8 cellular contexts compared by ENCODE assay signal in the genomic region with DNA sequence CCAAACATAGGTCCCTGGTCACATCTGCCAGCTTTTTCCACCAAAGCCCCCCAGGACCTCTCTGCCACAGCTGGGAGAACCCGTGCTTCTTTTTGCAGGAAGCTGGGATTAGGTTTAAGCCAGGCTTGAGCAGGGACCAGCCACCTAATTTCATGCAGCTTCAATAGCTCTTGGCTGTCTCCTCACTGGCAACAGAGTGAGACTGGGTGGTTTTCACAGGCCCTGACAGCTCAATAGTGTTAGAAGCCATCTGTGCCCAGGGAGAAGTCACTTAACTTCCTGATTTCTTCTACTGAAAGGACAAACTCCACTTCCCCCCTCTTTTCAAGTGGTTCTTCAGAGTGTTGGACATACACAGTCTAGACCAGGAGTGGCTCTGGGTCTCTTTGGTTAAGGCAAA. TPM values are rescaled to one million over a fixed set of nuclear protein-coding genes. Genes with fewer than 3 reads are reported as not detected.
DNase-seq lines count a peak whose midpoint lies in the region; ATAC-seq and TF ChIP-seq lines count a peak whose summit lies in the region.

No MANE protein-coding gene starts in this region.

- CTCF ChIA-PET in activated CD4-positive, alpha-beta memory T cell treated with anti-CD3 and anti-CD28 coated beads for 36 hours (lab: Charles Lee) = interaction anchor here (0.6 to 3.2 kb wide), 47 partner anchors 8 to 1506 kb away, joined by 3 to 69 read pairs (median 4); a partner anchor contains a TSS

- no peaks in the 10 kb centered on the region for H3K9me3 Mint-ChIP-seq in activated CD4-positive, alpha-beta memory T cell treated with anti-CD3 and anti-CD28 coated beads for 36 hours

- intact Hi-C loops in cardiac septum (cut with DNase I) (loop anchor here (2.0 to 5.0 kb wide), 4 partner anchors 19 to 417 kb away; no protein-coding TSS in a partner anchor), breast epithelium (cut with DNase I; ENCODE audit: low total_unique reads) (loop anchor here (10.0 kb wide), 2 partner anchors 297 to 427 kb away; no protein-coding TSS in a partner anchor)
- intact Hi-C loops in activated CD4-positive, alpha-beta memory T cell treated with anti-CD3 and anti-CD28 coated beads for 36 hours (cut with micrococcal nuclease) = loop anchor here (1.0 to 10.0 kb wide), 5 partner anchors 21 to 417 kb away; a partner anchor contains a TSS

- DNase-seq in cardiac muscle cell (ENCODE audit: low read depth in 1 of 2, low spot score in 1 of 2) = no peak
- no peak for DNase-seq in cardiac septum (ENCODE audit: low spot score)
- no peak for DNase-seq in breast epithelium (ENCODE audit: low spot score in 2 of 2)
- DNase-seq in activated CD4-positive, alpha-beta memory T cell treated with anti-CD3 and anti-CD28 coated beads for 36 hours = no peak
- DNase-seq in NCI-H2081 treated with DMSO at 0.1 percent for 48 hours (lab: John Stamatoyannopoulos, UW) = no peak
- no peak for DNase-seq in inferior parietal cortex (ENCODE audit: extremely low spot score)

- no peak for TF ChIP-seq POLR2A in breast epithelium (IDR thresholded peaks at IDR 0.05)

- peaks cover 6% of the 10 kb centered on the region for H3K4me1 Mint-ChIP-seq in activated CD4-positive, alpha-beta memory T cell treated with anti-CD3 and anti-CD28 coated beads for 36 hours (ENCODE audit: low read depth)

- peaks cover 16% of the 10 kb centered on the region for H3K36me3 Mint-ChIP-seq in activated CD4-positive, alpha-beta memory T cell treated with anti-CD3 and anti-CD28 coated beads for 36 hours

- H3K9me3 ChIP-seq in cardiac muscle cell (ENCODE audit: low read depth) (no peaks in the 10 kb centered on the region), breast epithelium (no peaks in the 10 kb centered on the region), muscle layer of duodenum (ENCODE audit: control insufficient read depth in 1 of 2, low read length in 2 of 2) (no peaks in the 10 kb centered on the region)

- POLR2A ChIA-PET in activated CD4-positive, alpha-beta memory T cell treated with anti-CD3 and anti-CD28 coated beads for 36 hours (lab: Charles Lee) = interaction anchor here (0.9 to 2.8 kb wide), 2 partner anchors 10 to 21 kb away, joined by 3 to 19 read pairs; a partner anchor contains a TSS

- no peaks in the 10 kb centered on the region for H3K27me3 ChIP-seq in cardiac muscle cell
- no peaks in the 10 kb centered on the region for H3K27me3 ChIP-seq in breast epithelium
- H3K27me3 ChIP-seq in muscle layer of duodenum (ENCODE audit: low read depth, low read length) = no peaks in the 10 kb centered on the region

- no peak for TF ChIP-seq CTCF in cardiac muscle cell (IDR thresholded peaks at IDR 0.05; ENCODE audit: low read depth, low read length)
- no peak for TF ChIP-seq CTCF in breast epithelium (IDR thresholded peaks at IDR 0.05)

- ATAC-seq in HG03469 (IDR thresholded peaks at IDR 0.05; ENCODE audit: unreplicated experiment) = no peak

- H3K27me3 Mint-ChIP-seq in activated CD4-positive, alpha-beta memory T cell treated with anti-CD3 and anti-CD28 coated beads for 36 hours = no peaks in the 10 kb centered on the region

- H3K27ac ChIP-seq in cardiac muscle cell (peak overlapping the region; percentile 27), breast epithelium (peak overlapping the region; percentile 92 to 93), muscle layer of duodenum (ENCODE audit: low read length) (peak overlapping the region; percentile 86)

- no peak overlapping the region for H3K27ac Mint-ChIP-seq in activated CD4-positive, alpha-beta memory T cell treated with anti-CD3 and anti-CD28 coated beads for 36 hours

- H3K4me1 ChIP-seq in cardiac muscle cell (ENCODE audit: low read depth) (peaks cover 16% of the 10 kb centered on the region), breast epithelium (peaks cover 5 to 6% of the 10 kb centered on the region in 2 donors), muscle layer of duodenum (ENCODE audit: control insufficient read depth in 1 of 2, insufficient read depth in 2 of 2, low read length in 2 of 2) (peaks cover 6 to 10% of the 10 kb centered on the region in 2 donors)

- H3K36me3 ChIP-seq in cardiac muscle cell (peaks cover 24% of the 10 kb centered on the region), breast epithelium (peaks cover 4% of the 10 kb centered on the region), muscle layer of duodenum (ENCODE audit: control insufficient read depth in 1 of 2, insufficient read depth in 2 of 2, low read length in 2 of 2) (peaks cover 26 to 40% of the 10 kb centered on the region in 2 donors)

- no peak overlapping the region for H3K4me3 ChIP-seq in cardiac muscle cell
- H3K4me3 ChIP-seq in breast epithelium = no peak overlapping the region
- H3K4me3 ChIP-seq in muscle layer of duodenum (ENCODE audit: low read depth in 1 of 2, low read length in 2 of 2) = no peak overlapping the region

- no peak overlapping the region for H3K4me3 Mint-ChIP-seq in activated CD4-positive, alpha-beta memory T cell treated with anti-CD3 and anti-CD28 coated beads for 36 hours

RNA-seq across cellular contexts. Expression of a gene that starts 20.4 kb away (rescaled TPM):
- 46.4 and 92.6 TPM in 2 replicates for total RNA-seq in cardiac muscle cell
- polyA plus RNA-seq in cardiac muscle cell = 72.3 and 113 TPM in 2 replicates
- total RNA-seq in cardiac septum = 54.8 TPM
- 10 to 100 TPM; 79.7 to 86.2 (median 85.2) TPM for total RNA-seq in breast epithelium
- 100 to 1,000 TPM; 133 to 136 TPM for total RNA-seq in activated CD4-positive, alpha-beta memory T cell treated with anti-CD3 and anti-CD28 coated beads for 36 hours

RNA-seq across cellular contexts. Expression of a gene that starts 28.7 kb away (rescaled TPM):
- total RNA-seq in cardiac muscle cell (24.8 and 41.4 TPM in 2 replicates), cardiac septum (29.9 TPM), breast epithelium (10 to 100 TPM; 21.0 to 23.3 (median 21.3) TPM)
- polyA plus RNA-seq in cardiac muscle cell = 60.0 and 62.8 TPM in 2 replicates
- 10 to 100 TPM; 34.7 to 37.2 TPM for total RNA-seq in activated CD4-positive, alpha-beta memory T cell treated with anti-CD3 and anti-CD28 coated beads for 36 hours

RNA-seq across cellular contexts. Expression of a gene that starts 34.3 kb away (rescaled TPM):
- total RNA-seq in cardiac muscle cell (64.8 and 89.7 TPM in 2 replicates), cardiac septum (6.6 TPM), breast epithelium (10 to 100 TPM; 16.0 to 33.1 (median 32.5) TPM)
- polyA plus RNA-seq in cardiac muscle cell = 23.2 and 37.4 TPM in 2 replicates
- total RNA-seq in activated CD4-positive, alpha-beta memory T cell treated with anti-CD3 and anti-CD28 coated beads for 36 hours = under 1 TPM; 0.17 to 0.85 TPM

Comparison
In these comparisons a context has a peak if more than half of its experiments do, and no peak if none do; other contexts are left out.
1. H3K27ac ChIP-seq: peak in every context shown above with its lines; median percentile 92 in breast epithelium; 86 in muscle layer of duodenum; 27 in cardiac muscle cell.